10 cellular contexts compared by ENCODE assay signal in genomic region chr10:49309691-49310371, GRCh38. TPM values are rescaled to one million over a fixed set of nuclear protein-coding genes. Genes with fewer than 3 reads are reported as not detected.
A peak's percentile ranks its signal among the peaks of the same experiment; 100 is the strongest.
DNase-seq lines count a peak whose midpoint lies in the region; ATAC-seq, FAIRE-seq and TF ChIP-seq lines count a peak whose summit lies in the region.
"Had no signal": no experiment of that assay in that cellular context is flagged by ENCODE, and none has a peak within 500 bp of the region (broad histone marks: within the 10 kb centered on the region; RNA-seq: fewer than 3 reads in every experiment).

No MANE protein-coding gene starts in this region.

- H3K4me1 Mint-ChIP-seq in T-helper 2 cell treated with Interferon-gamma antibody and Interleukin-4, amounts not matched to agents 5 μg/mL and 100 μg/mL, for 36 hours (ENCODE audit: low read depth) = peaks cover 22% of the 10 kb centered on the region

- no peaks in the 10 kb centered on the region for H3K4me1 ChIP-seq in A673 (ENCODE audit: insufficient read depth, low read length, poor library complexity, severe bottlenecking)
- H3K4me1 ChIP-seq: esophagus squamous epithelium had no signal

- H3K9me3 Mint-ChIP-seq in T-helper 2 cell treated with Interferon-gamma antibody and Interleukin-4, amounts not matched to agents 5 μg/mL and 100 μg/mL, for 36 hours = no peaks in the 10 kb centered on the region

- no peak overlapping the region for H3K4me3 ChIP-seq in A673 (ENCODE audit: low read depth, low read length, poor library complexity, severe bottlenecking)
- H3K4me3 ChIP-seq: esophagus squamous epithelium had no signal

- intact Hi-C loops in A673 (cut with micrococcal nuclease; ENCODE audit: unreplicated experiment) = no loop called here

- TF ChIP-seq CTCF in A673 (conservative IDR thresholded peaks at IDR 0.05; ENCODE audit: low read depth, low read length) = no peak

- CTCF ChIA-PET in A673 (lab: Charles Lee) = no interaction called here

- peak; percentile 36 for ATAC-seq in HG02798 (IDR thresholded peaks at IDR 0.05; ENCODE audit: poor library complexity, unreplicated experiment)

- H3K9me3 ChIP-seq in A673 (ENCODE audit: low read depth, low read length, poor library complexity, severe bottlenecking) = no peaks in the 10 kb centered on the region
- H3K9me3 ChIP-seq: esophagus squamous epithelium had no signal

- peak overlapping the region; percentile 74 for H3K27ac Mint-ChIP-seq in T-helper 2 cell treated with Interferon-gamma antibody and Interleukin-4, amounts not matched to agents 5 μg/mL and 100 μg/mL, for 36 hours

- H3K27me3 ChIP-seq in A673 (replicated peaks; ENCODE audit: insufficient read depth, low read depth, low read length, poor library complexity) = peaks cover 17% of the 10 kb centered on the region

- DNase-seq in GM18507 (ENCODE audit: extremely low spot score, insufficient read length, low read depth) = no peak
- DNase-seq in T-helper 2 cell treated with Interferon-gamma antibody and Interleukin-4, amounts not matched to agents 5 μg/mL and 100 μg/mL, for 36 hours (ENCODE audit: low spot score) = peak; percentile 35
- DNase-seq in pons (ENCODE audit: low spot score) = peak; percentile 63
- no peak for DNase-seq in mucosa of gallbladder (ENCODE audit: low spot score)
- no peak for DNase-seq in NCI-H2196 (lab: John Stamatoyannopoulos, UW; ENCODE audit: unreplicated experiment)
- no peak for DNase-seq in A673 (ENCODE audit: low spot score)
- no peak for DNase-seq in middle frontal gyrus (ENCODE audit: extremely low spot score, low spot score)
- DNase-seq: esophagus squamous epithelium, NCI-H82 had no signal

- no peak overlapping the region for H3K27ac ChIP-seq in A673 (ENCODE audit: low read depth, low read length, poor library complexity, severe bottlenecking)

- peak; percentile 73 for FAIRE-seq in GM18507 (lab: Jason Lieb, UNC)

- POLR2A ChIA-PET in A673 (lab: Charles Lee; ENCODE audit: low non-redundant PET) = no interaction called here

- H3K36me3 ChIP-seq in A673 (ENCODE audit: insufficient read depth, low read length, poor library complexity, severe bottlenecking) = no peaks in the 10 kb centered on the region
- H3K36me3 ChIP-seq: esophagus squamous epithelium had no signal

- peaks cover 17% of the 10 kb centered on the region for H3K27me3 Mint-ChIP-seq in T-helper 2 cell treated with Interferon-gamma antibody and Interleukin-4, amounts not matched to agents 5 μg/mL and 100 μg/mL, for 36 hours (ENCODE audit: low read depth)

- H3K36me3 Mint-ChIP-seq in T-helper 2 cell treated with Interferon-gamma antibody and Interleukin-4, amounts not matched to agents 5 μg/mL and 100 μg/mL, for 36 hours (ENCODE audit: low read depth) = no peaks in the 10 kb centered on the region

- H3K4me3 Mint-ChIP-seq in T-helper 2 cell treated with Interferon-gamma antibody and Interleukin-4, amounts not matched to agents 5 μg/mL and 100 μg/mL, for 36 hours = peak overlapping the region; percentile 73

- no TSS peak for BruUV-seq in A673 (replicated peaks; lab: Mats Ljungman, UMichigan)

RNA-seq across cellular contexts. Expression of gene C10orf71, which starts 10.9 kb away (rescaled TPM):
- total RNA-seq in mucosa of gallbladder (not detected), A673 (2021) (not detected in 2 replicates)

Comparison
In these comparisons a context has a peak if more than half of its experiments do, and no peak if none do; other contexts are left out.
1. DNase-seq: peak in T-helper 2 cell treated with Interferon-gamma antibody and Interleukin-4, amounts not matched to agents 5 μg/mL and 100 μg/mL, for 36 hours (single experiment) and pons (single experiment); none in GM18507 (single experiment), mucosa of gallbladder (single experiment), NCI-H2196 (single experiment), A673 (single experiment) and middle frontal gyrus (single experiment).